In genomic region chr16:12573730-12574383, GRCh38 we compare ENCODE assay signal across 8 cellular contexts.
DNase-seq lines count a peak whose midpoint lies in the region; TF ChIP-seq lines count a peak whose summit lies in the region.

No MANE protein-coding gene starts in this region.

- DNase-seq in activated gamma-delta T cell treated with Interleukin-2 at 50 U/mL for 16 hours (peak; percentile 54), activated gamma-delta T cell (lab: John Stamatoyannopoulos, UW) (no peak), NOMO-1 treated with DMSO at 0.1 percent for 48 hours (lab: John Stamatoyannopoulos, UW; ENCODE audit: unreplicated experiment) (peak; percentile 25), fibroblast of pulmonary artery (ENCODE audit: low read depth) (peak; percentile 54), nucleus accumbens (lab: John Stamatoyannopoulos, UW) (peak in 43 of 56 donors; percentile 3 to 61 (median 18)), type B pancreatic cell (ENCODE audit: extremely low spot score, unreplicated experiment) (no peak), OCI-M2 (lab: John Stamatoyannopoulos, UW; ENCODE audit: unreplicated experiment) (no peak)
- peak; percentile 35 for DNase-seq in activated CD8-positive, alpha-beta memory T cell treated with anti-CD3 and anti-CD28 coated beads, Interleukin-2, amount 50 U/mL, for 24 hours (ENCODE audit: extremely low read depth)

- no peak overlapping the region for H3K27ac Mint-ChIP-seq in type B pancreatic cell

- no peaks in the 10 kb centered on the region for H3K27me3 Mint-ChIP-seq in type B pancreatic cell

- H3K4me1 Mint-ChIP-seq in type B pancreatic cell (ENCODE audit: unreplicated experiment) = no peaks in the 10 kb centered on the region

- no peak overlapping the region for H3K4me3 ChIP-seq in fibroblast of pulmonary artery (replicated peaks; ENCODE audit: low read depth, low read length)

- no peak overlapping the region for H3K4me3 Mint-ChIP-seq in type B pancreatic cell

- H3K36me3 Mint-ChIP-seq in type B pancreatic cell = no peaks in the 10 kb centered on the region

- TF ChIP-seq CTCF in fibroblast of pulmonary artery (IDR thresholded peaks at IDR 0.05; ENCODE audit: low read length, missing control alignments) (peak; percentile 66), type B pancreatic cell (conservative IDR thresholded peaks at IDR 0.05) (peak; percentile 79)

- H3K9me3 Mint-ChIP-seq in type B pancreatic cell = no peaks in the 10 kb centered on the region

Comparison
In these comparisons a context has a peak if more than half of its experiments do, and no peak if none do; other contexts are left out.
1. DNase-seq: peak in activated gamma-delta T cell treated with Interleukin-2 at 50 U/mL for 16 hours (single experiment), NOMO-1 treated with DMSO at 0.1 percent for 48 hours (single experiment), activated CD8-positive, alpha-beta memory T cell treated with anti-CD3 and anti-CD28 coated beads, Interleukin-2, amount 50 U/mL, for 24 hours (single experiment), fibroblast of pulmonary artery (single experiment) and nucleus accumbens (43 of 56); none in activated gamma-delta T cell (single experiment), type B pancreatic cell (single experiment) and OCI-M2 (single experiment).